ENCODE assay signal across 8 cellular contexts in the genomic region with DNA sequence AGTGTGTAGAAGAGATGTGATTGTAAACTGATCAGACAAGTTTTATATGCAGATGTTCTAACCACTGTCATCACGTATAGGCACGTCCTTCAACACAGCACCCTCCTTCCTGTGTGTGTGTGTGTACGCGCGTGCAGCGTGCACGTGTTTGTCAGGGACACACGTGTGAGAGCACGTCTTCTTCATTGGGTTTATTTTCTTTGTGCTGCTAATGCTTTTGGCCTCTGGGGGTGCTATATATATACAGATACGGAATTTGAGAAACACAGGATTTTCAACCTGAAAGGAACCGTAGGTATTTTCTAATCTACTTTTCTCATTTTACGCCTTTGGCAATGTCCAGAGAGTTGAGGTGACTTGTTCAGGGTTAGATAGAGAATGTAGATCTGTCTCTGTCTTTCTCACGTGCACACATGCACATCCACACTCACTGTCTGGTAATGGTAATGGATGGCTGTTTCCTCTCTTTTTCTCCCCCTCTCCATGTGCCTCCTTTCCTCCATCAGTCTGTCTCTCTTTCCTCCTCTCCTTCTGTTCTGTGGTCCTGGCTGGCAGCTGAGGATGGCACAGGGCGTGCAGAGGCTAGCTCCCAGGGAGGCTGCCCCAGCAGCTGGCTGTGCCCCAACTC. TPM values are rescaled to one million over a fixed set of nuclear protein-coding genes. Genes with fewer than 3 reads are reported as not detected.
DNase-seq lines count a peak whose midpoint lies in the region; ATAC-seq, FAIRE-seq and TF ChIP-seq lines count a peak whose summit lies in the region.

No MANE protein-coding gene starts in this region.

- H3K9me3 ChIP-seq in A549 (no peaks in the 10 kb centered on the region), liver (ENCODE audit: control insufficient read depth in 4 of 4, low read length in 3 of 4) (no peaks in the 10 kb centered on the region)

- no peak overlapping the region for H3K9ac ChIP-seq in liver (ENCODE audit: low read depth in 1 of 2, low read length in 2 of 2)

- H3K36me3 ChIP-seq in liver (ENCODE audit: control insufficient read depth in 4 of 4, insufficient read depth in 3 of 4, low read depth in 1 of 4, low read length in 3 of 4) = no peaks in the 10 kb centered on the region

- FAIRE-seq in A549 (lab: Jason Lieb, UNC) = no peak
- FAIRE-seq in GM12892 (lab: Jason Lieb, UNC) = peak; percentile 64

- 0 out of 5 replicates have a peak, but pooled peaks of 1 of the 2 experiments have one; percentile 10 for TF ChIP-seq RAD21 in A549 (conservative IDR thresholded peaks at IDR 0.05 in 1 of 2, IDR thresholded peaks at IDR 0.05 in 1 of 2)
- peak; percentile 25 to 31 for TF ChIP-seq RAD21 in liver (IDR thresholded peaks at IDR 0.05)

- TF ChIP-seq POLR2A in A549 (IDR thresholded peaks at IDR 0.05; ENCODE audit: low read length) (no peak), GM12892 (IDR thresholded peaks at IDR 0.05; ENCODE audit: low read depth, low read length) (no peak)

- CTCF ChIA-PET in A549 (lab: Yijun Ruan, JAX) = interaction anchor here (0.6 to 1.6 kb wide), 6 partner anchors 18 to 200 kb away, joined by 3 to 4 read pairs (median 3); no protein-coding TSS in a partner anchor

- no peak for TF ChIP-seq EP300 in A549 (IDR thresholded peaks at IDR 0.05)

- TF ChIP-seq CTCF in A549 (IDR thresholded peaks at IDR 0.05) = peak; percentile 20; the same call in 1 of the 3 replicates
- TF ChIP-seq CTCF in VCaP (conservative IDR thresholded peaks at IDR 0.05) = peak; percentile 86
- peak; percentile 34 for TF ChIP-seq CTCF in liver (IDR thresholded peaks at IDR 0.05; ENCODE audit: low read depth, low read length, missing input control)

- ATAC-seq in A549 (peak; percentile 73 to 81; a peak in 3 of 6 replicates), HG03565 (IDR thresholded peaks at IDR 0.05; ENCODE audit: unreplicated experiment) (peak; percentile 78), GM21423 (IDR thresholded peaks at IDR 0.05; ENCODE audit: unreplicated experiment) (no peak), HG03571 (IDR thresholded peaks at IDR 0.05; ENCODE audit: unreplicated experiment) (no peak)

- H3K4me3 ChIP-seq in A549 (no peak overlapping the region), liver (ENCODE audit: low read depth in 1 of 3, low read length in 3 of 3) (no peak overlapping the region)

- DNase-seq in A549 (ENCODE audit: low read depth in 1 of 2, low spot score in 1 of 2) = peak; percentile 27 to 44
- DNase-seq in GM12892 (ENCODE audit: insufficient read length) = no peak
- no peak for DNase-seq in activated effector memory CD4-positive, alpha-beta T cell treated with anti-CD3 and anti-CD28 coated beads, Interleukin-2, amount 50 U/mL, for 16 hours

- under 1% methylated on average over 14 of the region's 14 CpGs for WGBS in A549 (ENCODE audit: missing lambda C conversion rate)
- WGBS in liver = 20% methylated on average over 14 of the region's 14 CpGs

- H3K4me2 ChIP-seq in A549 = 0 out of 3 replicates have a peak overlapping the region, but pooled peaks have one; percentile 14

- peaks cover 0 to 12% (median 0%) of the 10 kb centered on the region in 4 donors for H3K27me3 ChIP-seq in liver (ENCODE audit: control insufficient read depth in 4 of 4, insufficient read depth in 4 of 4, low read length in 3 of 4)

- POLR2A ChIA-PET in A549 (lab: Yijun Ruan, JAX) = no interaction called here

- H3K4me1 ChIP-seq in A549 (no peaks in the 10 kb centered on the region), liver (ENCODE audit: control insufficient read depth in 4 of 4, insufficient read depth in 4 of 4, low read length in 3 of 4) (peaks cover 0 to 3% (median 0%) of the 10 kb centered on the region in 4 donors)

- no peak overlapping the region for H3K27ac ChIP-seq in A549
- no peak overlapping the region for H3K27ac ChIP-seq in VCaP
- H3K27ac ChIP-seq in liver (ENCODE audit: low read depth in 1 of 2, low read length in 2 of 2) = no peak overlapping the region

TF ChIP-seq in A549, 52 proteins besides CTCF, POLR2A, EP300 and RAD21 (continues in another document):
- no peak for TF ChIP-seq RNF2 (IDR thresholded peaks at IDR 0.05; ENCODE audit: borderline replicate concordance, low read depth)
- no peak for TF ChIP-seq RCOR1 (IDR thresholded peaks at IDR 0.05; ENCODE audit: low read depth, low read length)
- TF ChIP-seq, protein P1, sequence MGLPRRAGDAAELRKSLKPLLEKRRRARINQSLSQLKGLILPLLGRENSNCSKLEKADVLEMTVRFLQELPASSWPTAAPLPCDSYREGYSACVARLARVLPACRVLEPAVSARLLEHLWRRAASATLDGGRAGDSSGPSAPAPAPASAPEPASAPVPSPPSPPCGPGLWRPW (IDR thresholded peaks at IDR 0.05) = no peak
- TF ChIP-seq, protein P2, sequence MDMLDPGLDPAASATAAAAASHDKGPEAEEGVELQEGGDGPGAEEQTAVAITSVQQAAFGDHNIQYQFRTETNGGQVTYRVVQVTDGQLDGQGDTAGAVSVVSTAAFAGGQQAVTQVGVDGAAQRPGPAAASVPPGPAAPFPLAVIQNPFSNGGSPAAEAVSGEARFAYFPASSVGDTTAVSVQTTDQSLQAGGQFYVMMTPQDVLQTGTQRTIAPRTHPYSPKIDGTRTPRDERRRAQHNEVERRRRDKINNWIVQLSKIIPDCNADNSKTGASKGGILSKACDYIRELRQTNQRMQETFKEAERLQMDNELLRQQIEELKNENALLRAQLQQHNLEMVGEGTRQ (IDR thresholded peaks at IDR 0.05) = 0 out of 2 replicates have a peak, but pooled peaks have one; percentile 34
- TF ChIP-seq, protein P3, sequence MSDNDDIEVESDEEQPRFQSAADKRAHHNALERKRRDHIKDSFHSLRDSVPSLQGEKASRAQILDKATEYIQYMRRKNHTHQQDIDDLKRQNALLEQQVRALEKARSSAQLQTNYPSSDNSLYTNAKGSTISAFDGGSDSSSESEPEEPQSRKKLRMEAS (IDR thresholded peaks at IDR 0.05) = peak; percentile 50

TF ChIP-seq in liver, 16 proteins besides CTCF, POLR2A, EP300 and RAD21 (continues in another document):
- TF ChIP-seq GABPA (IDR thresholded peaks at IDR 0.05 in 1 of 2, conservative IDR thresholded peaks at IDR 0.05 in 1 of 2) (no peak), FOXA2 (IDR thresholded peaks at IDR 0.05) (no peak), TAF1 (conservative IDR thresholded peaks at IDR 0.05) (no peak), NR2F2 (IDR thresholded peaks at IDR 0.05) (no peak), EGR1 (IDR thresholded peaks at IDR 0.05; ENCODE audit: low read depth in 2 of 2) (no peak), FOXA1 (IDR thresholded peaks at IDR 0.05) (no peak), HNF4A (conservative IDR thresholded peaks at IDR 0.05) (no peak), HNF4G (IDR thresholded peaks at IDR 0.05) (no peak), JUND (IDR thresholded peaks at IDR 0.05) (no peak), SP1 (IDR thresholded peaks at IDR 0.05) (no peak), RXRA (IDR thresholded peaks at IDR 0.05) (no peak)
- TF ChIP-seq, protein P4, sequence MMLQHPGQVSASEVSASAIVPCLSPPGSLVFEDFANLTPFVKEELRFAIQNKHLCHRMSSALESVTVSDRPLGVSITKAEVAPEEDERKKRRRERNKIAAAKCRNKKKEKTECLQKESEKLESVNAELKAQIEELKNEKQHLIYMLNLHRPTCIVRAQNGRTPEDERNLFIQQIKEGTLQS (IDR thresholded peaks at IDR 0.05) = no peak
- TF ChIP-seq, protein P5, sequence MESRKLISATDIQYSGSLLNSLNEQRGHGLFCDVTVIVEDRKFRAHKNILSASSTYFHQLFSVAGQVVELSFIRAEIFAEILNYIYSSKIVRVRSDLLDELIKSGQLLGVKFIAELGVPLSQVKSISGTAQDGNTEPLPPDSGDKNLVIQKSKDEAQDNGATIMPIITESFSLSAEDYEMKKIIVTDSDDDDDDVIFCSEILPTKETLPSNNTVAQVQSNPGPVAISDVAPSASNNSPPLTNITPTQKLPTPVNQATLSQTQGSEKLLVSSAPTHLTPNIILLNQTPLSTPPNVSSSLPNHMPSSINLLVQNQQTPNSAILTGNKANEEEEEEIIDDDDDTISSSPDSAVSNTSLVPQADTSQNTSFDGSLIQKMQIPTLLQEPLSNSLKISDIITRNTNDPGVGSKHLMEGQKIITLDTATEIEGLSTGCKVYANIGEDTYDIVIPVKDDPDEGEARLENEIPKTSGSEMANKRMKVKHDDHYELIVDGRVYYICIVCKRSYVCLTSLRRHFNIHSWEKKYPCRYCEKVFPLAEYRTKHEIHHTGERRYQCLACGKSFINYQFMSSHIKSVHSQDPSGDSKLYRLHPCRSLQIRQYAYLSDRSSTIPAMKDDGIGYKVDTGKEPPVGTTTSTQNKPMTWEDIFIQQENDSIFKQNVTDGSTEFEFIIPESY (IDR thresholded peaks at IDR 0.05) = no peak
- TF ChIP-seq, protein P3 (IDR thresholded peaks at IDR 0.05) = no peak

RNA-seq across cellular contexts. Expression of a gene that starts 13.4 kb away (rescaled TPM):
- polyA plus RNA-seq in A549 (2011; rRNA removed) = 0.08 TPM in 1 of 2 replicates, not detected in the other
- polyA plus RNA-seq in A549 (2012; cell fraction: cytosol; rRNA removed) = 0.03 TPM in 1 of 2 replicates, not detected in the other
- 0.02 and 0.11 TPM in 2 replicates for polyA plus RNA-seq in A549 (2012; cell fraction: nucleus; rRNA removed)
- polyA plus RNA-seq in A549 (2017; fragmentation: RNase III; extraction: RNeasy Plus Mini Kit Qiagen cat#74134 plus additional on column Dnase treatment) = not detected in 3 replicates
- polyA minus RNA-seq in A549 (2011; rRNA and poly(A)+ RNA removed) = not detected in 2 replicates
- not detected for polyA plus RNA-seq in GM12892 (2012; ENCODE audit: missing spikeins)
- under 1 TPM; 0.08 to 0.28 TPM for total RNA-seq in liver
- polyA plus RNA-seq in liver = under 1 TPM in 1 of 2 donors, not detected in 1; 0.21 TPM

Comparison
In these comparisons a context has a peak if more than half of its experiments do, and no peak if none do; other contexts are left out.
1. ATAC-seq: peak in A549 (2 of 2) and HG03565 (single experiment); none in GM21423 (single experiment) and HG03571 (single experiment).
2. DNase-seq: peak in A549 (2 of 2); none in GM12892 (single experiment) and activated effector memory CD4-positive, alpha-beta T cell treated with anti-CD3 and anti-CD28 coated beads, Interleukin-2, amount 50 U/mL, for 16 hours (single experiment).
3. CTCF ChIP-seq: peak in every context shown above with its lines; median percentile 86 in VCaP; 34 in liver; 20 in A549.